Comparison of ENCODE assay signal across 15 cellular contexts in genomic region chr1:94646151-94646643, GRCh38.
A peak's percentile ranks its signal among the peaks of the same experiment; 100 is the strongest.
DNase-seq lines count a peak whose midpoint lies in the region; ATAC-seq, FAIRE-seq and TF ChIP-seq lines count a peak whose summit lies in the region.
"Had no signal": no experiment of that assay in that cellular context is flagged by ENCODE, and none has a peak within 500 bp of the region (broad histone marks: within the 10 kb centered on the region; RNA-seq: fewer than 3 reads in every experiment).

No MANE protein-coding gene starts in this region.

- no peak overlapping the region for H3K4me2 ChIP-seq in H9 (ENCODE audit: insufficient read depth, insufficient read length, low read length)

- H2BK12ac ChIP-seq in H9 (ENCODE audit: insufficient read length, low read depth, low read length): no peak overlapping the region

- H3K4ac ChIP-seq in H9 (ENCODE audit: low read depth, low read length): no peak overlapping the region

- H3K23ac ChIP-seq in H9 (ENCODE audit: insufficient read length, low read depth, low read length): no peak overlapping the region

- no peak overlapping the region for H3K27ac ChIP-seq in H9 (ENCODE audit: insufficient read length, low read depth, low read length)
- H3K27ac ChIP-seq in SJSA1: peak overlapping the region; percentile 74
- H3K27ac ChIP-seq: tibial nerve had no signal

- H3K79me1 ChIP-seq in H9 (ENCODE audit: insufficient read depth, low read depth, low read length, poor library complexity, severe bottlenecking): no peaks in the 10 kb centered on the region

- no peak overlapping the region for H3K56ac ChIP-seq in H9 (ENCODE audit: insufficient read length, low read depth, low read length)

- no peaks in the 10 kb centered on the region for H3K9me3 Mint-ChIP-seq in H9
- H3K9me3 Mint-ChIP-seq: activated naive CD8-positive, alpha-beta T cell treated with anti-CD3 and anti-CD28 coated beads, Interleukin-2, amount 10 ng/mL, durations not matched to agents 7 days and 5 days had no signal

- H3K23me2 ChIP-seq in H9 (ENCODE audit: insufficient read length, low read depth, low read length, poor library complexity, severe bottlenecking): no peaks in the 10 kb centered on the region

- no peak overlapping the region for H2BK120ac ChIP-seq in H9 (ENCODE audit: low read depth, low read length, poor library complexity, severe bottlenecking)

- no peak overlapping the region for H4K8ac ChIP-seq in H9 (replicated peaks; ENCODE audit: insufficient read length, low read depth, low read length)

- DNase-seq in H9: no peak
- peak in 1 of 2 experiments; percentile 69 for DNase-seq in SJSA1 (ENCODE audit: low read depth in 1 of 2, low spot score in 2 of 2)
- DNase-seq in fibroblast of villous mesenchyme (ENCODE audit: low read depth): peak; percentile 84
- peak; percentile 55 for DNase-seq in urothelium cell line (ENCODE audit: low spot score)
- DNase-seq in GM12891 (ENCODE audit: insufficient read length, low spot score): no peak
- no peak for DNase-seq in stimulated activated CD4-positive, alpha-beta T cell treated with anti-CD3 and anti-CD28 coated beads, Interleukin-1b, Interleukin-23, amount 100 ng/mL, for 48 hours
- DNase-seq: activated naive CD8-positive, alpha-beta T cell treated with anti-CD3 and anti-CD28 coated beads, Interleukin-2, amount 10 ng/mL, durations not matched to agents 7 days and 5 days; NCI-H146; NCI-H524 treated with DMSO at 0.1 percent for 48 hours; SHP77 treated with DMSO at 0.1 percent for 48 hours had no signal

- no peak for FAIRE-seq in urothelium cell line (lab: Jason Lieb, UNC)
- no peak for FAIRE-seq in GM12891 (lab: Jason Lieb, UNC)
- FAIRE-seq: GM12892, TTC549 had no signal

- H4K20me1 ChIP-seq in H9 (ENCODE audit: control insufficient read depth, insufficient read depth, insufficient read length): no peaks in the 10 kb centered on the region

- H3K18ac ChIP-seq in H9 (ENCODE audit: insufficient read length, low read depth, low read length): no peak overlapping the region

- no peak for TF ChIP-seq CTCF in H9 (conservative IDR thresholded peaks at IDR 0.05)
- no peak for TF ChIP-seq CTCF in fibroblast of villous mesenchyme (IDR thresholded peaks at IDR 0.05; ENCODE audit: insufficient read depth, low read depth, low read length)

- no peak for ATAC-seq in GM21717 (IDR thresholded peaks at IDR 0.05; ENCODE audit: unreplicated experiment)
- ATAC-seq: left lobe of liver had no signal

- no peaks in the 10 kb centered on the region for H3K79me2 ChIP-seq in H9 (ENCODE audit: insufficient read depth, low read length)

- H3K36me3 Mint-ChIP-seq in H9 (ENCODE audit: insufficient read depth in 1 of 3, low read depth in 3 of 3): no peaks in the 10 kb centered on the region; a peak in 2 of 7 replicates
- H3K36me3 Mint-ChIP-seq: activated naive CD8-positive, alpha-beta T cell treated with anti-CD3 and anti-CD28 coated beads, Interleukin-2, amount 10 ng/mL, durations not matched to agents 7 days and 5 days had no signal

- H2BK5ac ChIP-seq in H9 (ENCODE audit: insufficient read length, low read length): no peak overlapping the region

- WGBS in H9 (ENCODE audit: extremely low coverage, insufficient read length, low lambda C conversion rate): no CpG with 5 or more reads among the region's 4 CpGs

- no peak overlapping the region for H2AFZ ChIP-seq in H9 (ENCODE audit: low read length)

- no peak overlapping the region for H2BK15ac ChIP-seq in H9 (ENCODE audit: low read depth, low read length)

- no peak overlapping the region for H2AK5ac ChIP-seq in H9 (ENCODE audit: insufficient read length, low read length)

- no peak overlapping the region for H3T11ph ChIP-seq in H9 (ENCODE audit: low read length)

- H3K27ac Mint-ChIP-seq in H9: peak overlapping the region; percentile 14 to 77 (median 73); a peak in 3 of 7 replicates
- H3K27ac Mint-ChIP-seq: activated naive CD8-positive, alpha-beta T cell treated with anti-CD3 and anti-CD28 coated beads, Interleukin-2, amount 10 ng/mL, durations not matched to agents 7 days and 5 days had no signal

- H3K4me1 Mint-ChIP-seq in H9: peaks cover 6 to 21% of the 10 kb centered on the region in 2 experiments
- H3K4me1 Mint-ChIP-seq: activated naive CD8-positive, alpha-beta T cell treated with anti-CD3 and anti-CD28 coated beads, Interleukin-2, amount 10 ng/mL, durations not matched to agents 7 days and 5 days had no signal

- H3K27me3 ChIP-seq in H9 (ENCODE audit: insufficient read depth, low read length) (no peaks in the 10 kb centered on the region; the same call in 1 of the 2 replicates), SJSA1 (replicated peaks) (no peaks in the 10 kb centered on the region)
- H3K27me3 ChIP-seq: tibial nerve had no signal

- H3K4me3 ChIP-seq in SJSA1: no peak overlapping the region
- no peak overlapping the region for H3K4me3 ChIP-seq in fibroblast of villous mesenchyme (ENCODE audit: low read depth, low read length)
- H3K4me3 ChIP-seq: tibial nerve had no signal

- no peak overlapping the region for H2BK20ac ChIP-seq in H9 (ENCODE audit: low read depth, low read length, poor library complexity, severe bottlenecking)

- H3K9me3 ChIP-seq in H9 (ENCODE audit: control insufficient read depth, low read depth, low read length) (no peaks in the 10 kb centered on the region), SJSA1 (replicated peaks) (no peaks in the 10 kb centered on the region)
- H3K9me3 ChIP-seq: tibial nerve had no signal

- H4K91ac ChIP-seq in H9 (ENCODE audit: insufficient read length, low read depth, low read length): no peak overlapping the region

- H3K14ac ChIP-seq in H9 (ENCODE audit: insufficient read depth, low read length): no peak overlapping the region

- H4K5ac ChIP-seq in H9 (ENCODE audit: insufficient read length, low read depth, low read length): no peak overlapping the region

- TF ChIP-seq POLR2A in GM12891 (IDR thresholded peaks at IDR 0.05; ENCODE audit: low read depth, low read length): no peak

- no peak overlapping the region for H3K4me3 Mint-ChIP-seq in H9
- H3K4me3 Mint-ChIP-seq: activated naive CD8-positive, alpha-beta T cell treated with anti-CD3 and anti-CD28 coated beads, Interleukin-2, amount 10 ng/mL, durations not matched to agents 7 days and 5 days had no signal

- H3K9ac ChIP-seq in H9 (ENCODE audit: extremely low read depth, insufficient read length, low read length): no peak overlapping the region

- H3K27me3 Mint-ChIP-seq in H9 (ENCODE audit: low read depth): no peaks in the 10 kb centered on the region

- no peaks in the 10 kb centered on the region for H3K36me3 ChIP-seq in SJSA1
- H3K36me3 ChIP-seq: tibial nerve had no signal

- peaks cover 4% of the 10 kb centered on the region; the same call in 1 of the 2 replicates for H3K4me1 ChIP-seq in H9 (ENCODE audit: insufficient read depth, low read length)
- H3K4me1 ChIP-seq in SJSA1 (replicated peaks): peaks cover 44% of the 10 kb centered on the region

TF ChIP-seq in GM12891, 5 proteins besides CTCF, POLR2A, EP300 and RAD21:
- TF ChIP-seq POU2F2 (IDR thresholded peaks at IDR 0.05; ENCODE audit: low read depth, low read length) (no peak), POLR2AphosphoS5 (IDR thresholded peaks at IDR 0.05; ENCODE audit: low read depth, low read length) (no peak)

Comparison
In these comparisons a context has a peak if more than half of its experiments do, and no peak if none do; other contexts are left out.
1. DNase-seq: peak in fibroblast of villous mesenchyme (single experiment) and urothelium cell line (single experiment); none in H9 (single experiment), GM12891 (single experiment) and stimulated activated CD4-positive, alpha-beta T cell treated with anti-CD3 and anti-CD28 coated beads, Interleukin-1b, Interleukin-23, amount 100 ng/mL, for 48 hours (single experiment).